ENCODE assay signal across 8 cellular contexts in genomic region chr5:98309785-98310566, GRCh38.
A peak's percentile ranks its signal among the peaks of the same experiment; 100 is the strongest.
DNase-seq lines count a peak whose midpoint lies in the region; ATAC-seq and TF ChIP-seq lines count a peak whose summit lies in the region.

No MANE protein-coding gene starts in this region.

- ATAC-seq in heart left ventricle (peak in 3 of 4 donors; percentile 50 to 77 (median 76)), Right ventricle myocardium superior (ENCODE audit: poor library complexity) (no peak), HG02588 (IDR thresholded peaks at IDR 0.05; ENCODE audit: unreplicated experiment) (peak; percentile 81), right lobe of liver (peak; percentile 53 to 87 (median 74))

- H3K36me3 ChIP-seq in heart left ventricle: no peaks in the 10 kb centered on the region
- H3K36me3 ChIP-seq in right lobe of liver: no peaks in the 10 kb centered on the region

- no peaks in the 10 kb centered on the region for H3K36me3 Mint-ChIP-seq in immature natural killer cell

- no peak overlapping the region for H3K4me3 Mint-ChIP-seq in immature natural killer cell

- 36 to 41% (median 38%) methylated on average over 7 of the region's 7 CpGs for WGBS in heart left ventricle, 4 donors
- WGBS in right lobe of liver (ENCODE audit: insufficient coverage, low coverage, low lambda C conversion rate, missing lambda C conversion rate): 27% methylated on average over 7 of the region's 7 CpGs

- TF ChIP-seq POLR2A in heart left ventricle (IDR thresholded peaks at IDR 0.05) (no peak), right lobe of liver (IDR thresholded peaks at IDR 0.05) (no peak)

- peak overlapping the region in 3 of 12 donors; percentile 9 to 37 (median 25) for H3K4me3 ChIP-seq in heart left ventricle
- H3K4me3 ChIP-seq in right lobe of liver: no peak overlapping the region

- H3K27ac Mint-ChIP-seq in immature natural killer cell: no peak overlapping the region

- H3K27ac ChIP-seq in heart left ventricle (peak overlapping the region in 7 of 12 donors; percentile 0 to 67 (median 54)), right lobe of liver (peak overlapping the region in 1 of 3 donors; percentile 30)

- H3K4me1 Mint-ChIP-seq in immature natural killer cell: no peaks in the 10 kb centered on the region

- peaks cover 0 to 10% (median under 1%) of the 10 kb centered on the region in 6 donors for H3K9me3 Mint-ChIP-seq in immature natural killer cell

- TF ChIP-seq CTCF in heart left ventricle (IDR thresholded peaks at IDR 0.05) (no peak), right lobe of liver (IDR thresholded peaks at IDR 0.05) (no peak)

- DNase-seq in heart left ventricle: peak in 2 of 5 donors; percentile 11 to 23
- no peak for DNase-seq in Right ventricle myocardium superior
- peak; percentile 20 to 56 for DNase-seq in NCI-H2081 (lab: John Stamatoyannopoulos, UW)
- DNase-seq in astrocyte of the hippocampus (ENCODE audit: low read depth, low spot score): peak; percentile 92
- no peak for DNase-seq in right lobe of liver
- no peak for DNase-seq in immature natural killer cell
- DNase-seq in OCI-M2 (lab: John Stamatoyannopoulos, UW; ENCODE audit: unreplicated experiment): no peak

- intact Hi-C loops in heart left ventricle (cut with DNase I): no loop called here
- intact Hi-C loops in Right ventricle myocardium superior (cut with DNase I): no loop called here
- intact Hi-C loops in right lobe of liver (cut with DNase I): no loop called here

- H3K9me3 ChIP-seq in heart left ventricle (no peaks in the 10 kb centered on the region), right lobe of liver (no peaks in the 10 kb centered on the region)

- peaks cover 0 to 9% (median 0%) of the 10 kb centered on the region in 12 donors for H3K4me1 ChIP-seq in heart left ventricle
- H3K4me1 ChIP-seq in right lobe of liver: no peaks in the 10 kb centered on the region

- H3K27me3 Mint-ChIP-seq in immature natural killer cell (ENCODE audit: low read depth in 3 of 3): no peaks in the 10 kb centered on the region

- H3K27me3 ChIP-seq in heart left ventricle (no peaks in the 10 kb centered on the region), right lobe of liver (no peaks in the 10 kb centered on the region)

Comparison
In these comparisons a context has a peak if more than half of its experiments do, and no peak if none do; other contexts are left out.
1. DNase-seq: peak in NCI-H2081 (2 of 2) and astrocyte of the hippocampus (single experiment); none in Right ventricle myocardium superior (single experiment), right lobe of liver (0 of 3), immature natural killer cell (0 of 3) and OCI-M2 (single experiment).